In the genomic region with DNA sequence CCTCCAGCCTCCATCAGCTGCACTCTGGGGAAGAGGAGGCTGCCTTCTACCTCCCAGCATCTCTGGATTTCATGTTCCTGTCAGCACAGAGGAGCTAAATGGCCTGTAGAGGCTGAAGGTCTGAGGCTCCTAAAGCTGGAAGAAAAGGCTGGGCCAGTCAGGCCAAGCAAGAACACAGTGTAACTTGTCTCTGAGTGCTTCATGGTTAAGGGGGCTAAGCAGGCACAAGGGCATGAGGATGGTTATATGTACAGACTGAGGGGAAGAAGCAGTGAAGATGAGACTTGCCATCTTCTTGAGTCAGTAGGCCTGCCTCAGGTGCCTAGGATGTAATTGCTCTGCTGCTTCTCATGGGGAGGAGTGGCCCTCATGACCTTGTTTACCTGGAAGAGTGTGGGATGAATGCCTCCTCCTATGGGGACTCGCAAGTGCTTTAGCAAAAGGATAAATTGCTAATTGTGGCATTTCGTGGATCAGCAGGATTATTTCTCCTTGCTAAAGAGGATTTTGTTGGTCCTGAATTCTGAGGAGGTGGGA, we compare ENCODE assay signal across 20 cellular contexts. TPM values are rescaled to one million over a fixed set of nuclear protein-coding genes. Genes with fewer than 3 reads are reported as not detected.
DNase-seq lines count a peak whose midpoint lies in the region; ATAC-seq, FAIRE-seq and TF ChIP-seq lines count a peak whose summit lies in the region.
"Had no signal": no experiment of that assay in that cellular context is flagged by ENCODE, and none has a peak within 500 bp of the region (broad histone marks: within the 10 kb centered on the region; RNA-seq: fewer than 3 reads in every experiment).

No MANE protein-coding gene starts in this region.

- no peaks in the 10 kb centered on the region for H3K4me1 ChIP-seq in RWPE2 (ENCODE audit: insufficient read depth, poor library complexity, severe bottlenecking)
- H3K4me1 ChIP-seq in endothelial cell of umbilical vein (ENCODE audit: control insufficient read depth, extremely low read depth, insufficient read depth, low read length), result peaks cover 17% of the 10 kb centered on the region
- H3K4me1 ChIP-seq in prostate gland (replicated peaks), result no peaks in the 10 kb centered on the region
- peaks cover 4% of the 10 kb centered on the region for H3K4me1 ChIP-seq in left ventricle myocardium inferior
- H3K4me1 ChIP-seq: parathyroid adenoma had no signal

- H3K36me3 ChIP-seq in RWPE2 (ENCODE audit: low read depth) (peaks cover 4% of the 10 kb centered on the region; the same call in 1 of the 2 replicates), endothelial cell of umbilical vein (ENCODE audit: control insufficient read depth in 2 of 2, extremely low read depth in 1 of 2, insufficient read depth in 2 of 2, low read length in 2 of 2) (no peaks in the 10 kb centered on the region), prostate gland (no peaks in the 10 kb centered on the region), left ventricle myocardium inferior (peaks cover 9% of the 10 kb centered on the region)
- H3K36me3 ChIP-seq: SJCRH30 had no signal

- TF ChIP-seq POLR2A in endothelial cell of umbilical vein (IDR thresholded peaks at IDR 0.05; ENCODE audit: low read depth, low read length), result peak; percentile 32
- no peak for TF ChIP-seq POLR2A in prostate gland (IDR thresholded peaks at IDR 0.05)

- no peaks in the 10 kb centered on the region for H3K27me3 ChIP-seq in RWPE2 (ENCODE audit: insufficient read depth, poor library complexity, severe bottlenecking)
- H3K27me3 ChIP-seq in endothelial cell of umbilical vein (ENCODE audit: control insufficient read depth in 2 of 2, insufficient read depth in 2 of 2, low read length in 2 of 2), result no peaks in the 10 kb centered on the region
- no peaks in the 10 kb centered on the region for H3K27me3 ChIP-seq in prostate gland (replicated peaks; ENCODE audit: insufficient read depth)
- no peaks in the 10 kb centered on the region for H3K27me3 ChIP-seq in left ventricle myocardium inferior (ENCODE audit: low read depth)
- H3K27me3 ChIP-seq: SJCRH30 had no signal

- H3K9me3 Mint-ChIP-seq in stimulated activated naive CD8-positive, alpha-beta T cell treated with anti-CD3 and anti-CD28 coated beads, Interleukin-15, Interleukin-2, amounts not matched to agents 100 ng/mL and 50 ng/mL, for 24 hours, result no peaks in the 10 kb centered on the region
- no peaks in the 10 kb centered on the region for H3K9me3 Mint-ChIP-seq in stimulated activated naive CD8-positive, alpha-beta T cell treated with anti-CD3 and anti-CD28 coated beads, Interleukin-15, amount 100 ng/mL, for 72 hours
- H3K9me3 Mint-ChIP-seq: activated T-helper 2 cell treated with anti-CD3 and anti-CD28 coated beads, Interferon-gamma antibody, Interleukin-2, Interleukin-4, amounts not matched to agents 10 μg/mL and 5 μg/mL and 100 μg/mL, durations not matched to agents 14 hours and 24 hours and 36 hours; immature natural killer cell had no signal

- peak overlapping the region; percentile 24 for H3K27ac Mint-ChIP-seq in stimulated activated naive CD8-positive, alpha-beta T cell treated with anti-CD3 and anti-CD28 coated beads, Interleukin-15, Interleukin-2, amounts not matched to agents 100 ng/mL and 50 ng/mL, for 24 hours
- peak overlapping the region in 1 of 2 donors; percentile 22 for H3K27ac Mint-ChIP-seq in stimulated activated naive CD8-positive, alpha-beta T cell treated with anti-CD3 and anti-CD28 coated beads, Interleukin-15, amount 100 ng/mL, for 72 hours
- H3K27ac Mint-ChIP-seq: activated T-helper 2 cell treated with anti-CD3 and anti-CD28 coated beads, Interferon-gamma antibody, Interleukin-2, Interleukin-4, amounts not matched to agents 10 μg/mL and 5 μg/mL and 100 μg/mL, durations not matched to agents 14 hours and 24 hours and 36 hours had no signal

- H3K4me3 Mint-ChIP-seq in stimulated activated naive CD8-positive, alpha-beta T cell treated with anti-CD3 and anti-CD28 coated beads, Interleukin-15, Interleukin-2, amounts not matched to agents 100 ng/mL and 50 ng/mL, for 24 hours, result no peak overlapping the region
- no peak overlapping the region for H3K4me3 Mint-ChIP-seq in stimulated activated naive CD8-positive, alpha-beta T cell treated with anti-CD3 and anti-CD28 coated beads, Interleukin-15, amount 100 ng/mL, for 72 hours
- H3K4me3 Mint-ChIP-seq: activated CD4-positive, alpha-beta T cell treated with anti-CD3 and anti-CD28 coated beads for 36 hours; immature natural killer cell had no signal

- dilution Hi-C loops in endothelial cell of umbilical vein (cut with MboI; ENCODE audit: extremely low pct_ligation_motif_present, low sequenced_read_pairs), result no loop called here

- H3K4me3 ChIP-seq in RWPE2 (ENCODE audit: severe bottlenecking) (no peak overlapping the region), endothelial cell of umbilical vein (replicated peaks in 1 of 3; ENCODE audit: insufficient read depth in 1 of 3, low read depth in 1 of 3, low read length in 3 of 3) (no peak overlapping the region), prostate gland (no peak overlapping the region), left ventricle myocardium inferior (no peak overlapping the region)
- H3K4me3 ChIP-seq: SJCRH30 had no signal

- H2AFZ ChIP-seq in endothelial cell of umbilical vein (ENCODE audit: low read depth, low read length), result no peak overlapping the region
- H2AFZ ChIP-seq: parathyroid adenoma had no signal

- H3K27ac ChIP-seq in RWPE2 (ENCODE audit: poor library complexity, severe bottlenecking), result no peak overlapping the region
- no peak overlapping the region for H3K27ac ChIP-seq in endothelial cell of umbilical vein (ENCODE audit: insufficient read depth, low read depth, low read length)
- H3K27ac ChIP-seq in prostate gland, result no peak overlapping the region
- H3K27ac ChIP-seq in left ventricle myocardium inferior (replicated peaks), result no peak overlapping the region
- H3K27ac ChIP-seq: parathyroid adenoma, SJCRH30 had no signal

- WGBS in prostate gland, result 88% methylated on average over 2 of the region's 2 CpGs

- H3K27me3 Mint-ChIP-seq in stimulated activated naive CD8-positive, alpha-beta T cell treated with anti-CD3 and anti-CD28 coated beads, Interleukin-15, Interleukin-2, amounts not matched to agents 100 ng/mL and 50 ng/mL, for 24 hours, result no peaks in the 10 kb centered on the region
- no peaks in the 10 kb centered on the region for H3K27me3 Mint-ChIP-seq in stimulated activated naive CD8-positive, alpha-beta T cell treated with anti-CD3 and anti-CD28 coated beads, Interleukin-15, amount 100 ng/mL, for 72 hours
- H3K27me3 Mint-ChIP-seq: activated CD4-positive, alpha-beta T cell treated with anti-CD3 and anti-CD28 coated beads for 36 hours had no signal

- H3K9me1 ChIP-seq in endothelial cell of umbilical vein (replicated peaks; ENCODE audit: control insufficient read depth, extremely low read depth, insufficient read depth, low read length), result no peaks in the 10 kb centered on the region

- POLR2A ChIA-PET in endothelial cell of umbilical vein (lab: Charles Lee), result no interaction called here

- no peaks in the 10 kb centered on the region for H3K79me2 ChIP-seq in endothelial cell of umbilical vein (ENCODE audit: control insufficient read depth, insufficient read depth, low read length)
- H3K79me2 ChIP-seq: parathyroid adenoma had no signal

- intact Hi-C loops in endothelial cell of umbilical vein (cut with micrococcal nuclease), result no loop called here
- intact Hi-C loops in prostate gland (cut with DNase I), result no loop called here
- intact Hi-C loops in left ventricle myocardium inferior (cut with micrococcal nuclease), result no loop called here

- peaks cover 20% of the 10 kb centered on the region for H3K4me1 Mint-ChIP-seq in stimulated activated naive CD8-positive, alpha-beta T cell treated with anti-CD3 and anti-CD28 coated beads, Interleukin-15, Interleukin-2, amounts not matched to agents 100 ng/mL and 50 ng/mL, for 24 hours (ENCODE audit: low read depth)
- H3K4me1 Mint-ChIP-seq in stimulated activated naive CD8-positive, alpha-beta T cell treated with anti-CD3 and anti-CD28 coated beads, Interleukin-15, amount 100 ng/mL, for 72 hours, result peaks cover 73% of the 10 kb centered on the region

- peaks cover 29% of the 10 kb centered on the region for H3K36me3 Mint-ChIP-seq in stimulated activated naive CD8-positive, alpha-beta T cell treated with anti-CD3 and anti-CD28 coated beads, Interleukin-15, Interleukin-2, amounts not matched to agents 100 ng/mL and 50 ng/mL, for 24 hours (ENCODE audit: low read depth)

- H4K20me1 ChIP-seq in endothelial cell of umbilical vein (replicated peaks; ENCODE audit: control insufficient read depth, extremely low read depth, insufficient read depth, low read length), result no peaks in the 10 kb centered on the region

- no peak for FAIRE-seq in endothelial cell of umbilical vein (lab: Jason Lieb, UNC)

- no peak for TF ChIP-seq CTCF in RWPE2 (IDR thresholded peaks at IDR 0.05; ENCODE audit: poor library complexity, severe bottlenecking)
- TF ChIP-seq CTCF in endothelial cell of umbilical vein (IDR thresholded peaks at IDR 0.05; ENCODE audit: extremely low read depth in 1 of 2, insufficient read depth in 1 of 2, low read depth in 1 of 2, low read length in 2 of 2), result no peak
- no peak for TF ChIP-seq CTCF in prostate gland (IDR thresholded peaks at IDR 0.05)
- no peak for TF ChIP-seq CTCF in left ventricle myocardium inferior (IDR thresholded peaks at IDR 0.05; ENCODE audit: borderline replicate concordance)

- no peak overlapping the region for H3K9ac ChIP-seq in endothelial cell of umbilical vein (replicated peaks; ENCODE audit: extremely low read depth, insufficient read depth, low read length)
- H3K9ac ChIP-seq: parathyroid adenoma had no signal

- BruUV-seq in endothelial cell of umbilical vein (replicated peaks; lab: Mats Ljungman, UMichigan), result no TSS peak

- H3K4me2 ChIP-seq in endothelial cell of umbilical vein (ENCODE audit: insufficient read depth, low read length), result no peak overlapping the region

- DNase-seq in stimulated activated naive CD8-positive, alpha-beta T cell treated with anti-CD3 and anti-CD28 coated beads, Interleukin-15, amount 100 ng/mL, for 72 hours, result no peak
- DNase-seq in RWPE2 (ENCODE audit: low spot score), result no peak
- no peak for DNase-seq in endothelial cell of umbilical vein (ENCODE audit: low read depth, low spot score)
- no peak for DNase-seq in NCI-H1930 (lab: John Stamatoyannopoulos, UW)
- DNase-seq in prostate gland (ENCODE audit: low spot score), result no peak
- DNase-seq in left ventricle myocardium inferior, result no peak
- DNase-seq: activated CD4-positive, alpha-beta T cell treated with anti-CD3 and anti-CD28 coated beads for 36 hours; anterior cingulate cortex; effector CD8-positive, alpha-beta T cell; head of caudate nucleus; immature natural killer cell; NCI-H1436; NCI-H2171; NCI-H748 treated with DMSO at 0.1 percent for 48 hours; SJCRH30; stimulated activated CD4-positive, alpha-beta T cell treated with anti-CD3 and anti-CD28 coated beads, Interleukin-4, amount 100 ng/mL, for 24 hours; T1000 had no signal

- CTCF ChIA-PET in endothelial cell of umbilical vein (lab: Charles Lee), result interaction anchor here (1.1 kb wide), 1 partner anchor 14 kb away, joined by 3 read pairs; no protein-coding TSS in a partner anchor

- H3K9me3 ChIP-seq in RWPE2 (ENCODE audit: severe bottlenecking) (no peaks in the 10 kb centered on the region), endothelial cell of umbilical vein (replicated peaks; ENCODE audit: control insufficient read depth, insufficient read depth, low read length) (no peaks in the 10 kb centered on the region), prostate gland (no peaks in the 10 kb centered on the region), left ventricle myocardium inferior (replicated peaks) (no peaks in the 10 kb centered on the region)
- H3K9me3 ChIP-seq: SJCRH30 had no signal

- no peak for ATAC-seq in stimulated activated naive CD8-positive, alpha-beta T cell treated with anti-CD3 and anti-CD28 coated beads, Interleukin-15, amount 100 ng/mL, for 72 hours
- ATAC-seq in RWPE2 (ENCODE audit: low read depth), result 0 out of 3 replicates have a peak, but pooled peaks have one; percentile 15
- ATAC-seq: activated CD4-positive, alpha-beta T cell treated with anti-CD3 and anti-CD28 coated beads for 36 hours had no signal

RNA-seq across cellular contexts. Expression of a gene that starts 8.7 kb away (rescaled TPM):
- total RNA-seq in endothelial cell of umbilical vein (62.2 and 70.2 TPM in 2 replicates), prostate gland (10 to 100 TPM; 30.0 to 36.3 TPM), left ventricle myocardium inferior (16.2 TPM)
- 15.9 and 20.4 TPM in 2 replicates for polyA plus RNA-seq in endothelial cell of umbilical vein
- polyA plus RNA-seq in endothelial cell of umbilical vein (2011; cell fraction: cytosol; rRNA removed), result 24.0 and 25.7 TPM in 2 replicates
- polyA plus RNA-seq in endothelial cell of umbilical vein (2011; cell fraction: nucleus; rRNA removed), result 18.3 and 30.9 TPM in 2 replicates
- polyA plus RNA-seq in endothelial cell of umbilical vein (2012), result 40.2 and 52.5 TPM in 2 replicates
- 25.2 and 32.3 TPM in 2 replicates for polyA minus RNA-seq in endothelial cell of umbilical vein
- 33.8 TPM for polyA minus RNA-seq in endothelial cell of umbilical vein (2011; cell fraction: cytosol; rRNA and poly(A)+ RNA removed)
- 16.3 and 21.7 TPM in 2 replicates for polyA minus RNA-seq in endothelial cell of umbilical vein (2011; cell fraction: nucleus; rRNA and poly(A)+ RNA removed)

RNA-seq across cellular contexts. Expression of a gene that starts 25.5 kb away (rescaled TPM):
- total RNA-seq in endothelial cell of umbilical vein (138 and 153 TPM in 2 replicates), prostate gland (10 to 100 TPM; 19.9 to 37.6 TPM), left ventricle myocardium inferior (13.0 TPM)
- 101 and 102 TPM in 2 replicates for polyA plus RNA-seq in endothelial cell of umbilical vein
- polyA plus RNA-seq in endothelial cell of umbilical vein (2011; cell fraction: cytosol; rRNA removed), result 103 and 119 TPM in 2 replicates
- polyA plus RNA-seq in endothelial cell of umbilical vein (2011; cell fraction: nucleus; rRNA removed), result 121 and 131 TPM in 2 replicates
- polyA plus RNA-seq in endothelial cell of umbilical vein (2012), result 83.6 and 113 TPM in 2 replicates
- 87.7 and 89.1 TPM in 2 replicates for polyA minus RNA-seq in endothelial cell of umbilical vein
- 67.3 TPM for polyA minus RNA-seq in endothelial cell of umbilical vein (2011; cell fraction: cytosol; rRNA and poly(A)+ RNA removed)
- polyA minus RNA-seq in endothelial cell of umbilical vein (2011; cell fraction: nucleus; rRNA and poly(A)+ RNA removed), result 53.8 and 54.3 TPM in 2 replicates

RNA-seq across cellular contexts. Expression of a gene that starts 58.2 kb away (rescaled TPM):
- total RNA-seq in endothelial cell of umbilical vein, result 70.2 and 72.3 TPM in 2 replicates
- 23.9 and 32.5 TPM in 2 replicates for polyA plus RNA-seq in endothelial cell of umbilical vein
- 33.5 and 34.1 TPM in 2 replicates for polyA plus RNA-seq in endothelial cell of umbilical vein (2011; cell fraction: cytosol; rRNA removed)
- polyA plus RNA-seq in endothelial cell of umbilical vein (2011; cell fraction: nucleus; rRNA removed), result 49.8 and 63.3 TPM in 2 replicates
- 35.9 and 53.8 TPM in 2 replicates for polyA plus RNA-seq in endothelial cell of umbilical vein (2012)
- 82.9 and 87.9 TPM in 2 replicates for polyA minus RNA-seq in endothelial cell of umbilical vein
- 32.4 TPM for polyA minus RNA-seq in endothelial cell of umbilical vein (2011; cell fraction: cytosol; rRNA and poly(A)+ RNA removed)
- 31.7 and 35.1 TPM in 2 replicates for polyA minus RNA-seq in endothelial cell of umbilical vein (2011; cell fraction: nucleus; rRNA and poly(A)+ RNA removed)
- total RNA-seq in prostate gland, result 10 to 100 TPM; 38.3 to 57.1 TPM
- 41.3 TPM for total RNA-seq in left ventricle myocardium inferior
